Comparison of ENCODE assay signal across 2 cellular contexts in the genomic region with DNA sequence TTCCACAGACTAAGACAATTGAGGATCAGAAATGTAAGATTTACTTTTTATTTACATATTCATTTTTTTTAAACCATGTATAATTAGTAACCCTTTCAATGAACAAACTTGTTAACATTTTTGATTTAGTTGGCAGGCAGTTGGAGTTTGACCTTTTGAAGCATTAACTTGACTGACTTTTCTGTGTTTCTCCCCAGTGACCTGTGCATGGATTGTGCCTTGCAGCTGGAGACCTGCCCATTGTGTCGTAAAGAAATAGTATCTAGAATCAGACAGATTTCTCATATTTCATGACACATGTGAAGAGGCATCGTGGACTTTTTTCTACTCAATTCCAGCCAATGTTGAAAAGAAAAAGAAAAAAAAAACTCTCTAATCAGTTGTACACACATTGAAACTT.
TF ChIP-seq lines count a peak whose summit lies in the region.

No MANE protein-coding gene starts in this region.

TF ChIP-seq in GM12878, 131 proteins besides CTCF, POLR2A, EP300 and RAD21:
- TF ChIP-seq MYB (IDR thresholded peaks at IDR 0.05; ENCODE audit: borderline replicate concordance, low read depth, low read length) (no peak), IKZF2 (IDR thresholded peaks at IDR 0.05) (no peak), BCL11A (IDR thresholded peaks at IDR 0.05; ENCODE audit: low read depth, low read length) (no peak), ZSCAN29 (IDR thresholded peaks at IDR 0.05) (no peak), RELA (IDR thresholded peaks at IDR 0.05; ENCODE audit: borderline replicate concordance, partially characterized antibody) (no peak), RCOR1 (conservative IDR thresholded peaks at IDR 0.05; ENCODE audit: low read depth, low read length) (no peak)
- TF ChIP-seq, protein P1, sequence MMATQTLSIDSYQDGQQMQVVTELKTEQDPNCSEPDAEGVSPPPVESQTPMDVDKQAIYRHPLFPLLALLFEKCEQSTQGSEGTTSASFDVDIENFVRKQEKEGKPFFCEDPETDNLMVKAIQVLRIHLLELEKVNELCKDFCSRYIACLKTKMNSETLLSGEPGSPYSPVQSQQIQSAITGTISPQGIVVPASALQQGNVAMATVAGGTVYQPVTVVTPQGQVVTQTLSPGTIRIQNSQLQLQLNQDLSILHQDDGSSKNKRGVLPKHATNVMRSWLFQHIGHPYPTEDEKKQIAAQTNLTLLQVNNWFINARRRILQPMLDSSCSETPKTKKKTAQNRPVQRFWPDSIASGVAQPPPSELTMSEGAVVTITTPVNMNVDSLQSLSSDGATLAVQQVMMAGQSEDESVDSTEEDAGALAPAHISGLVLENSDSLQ (IDR thresholded peaks at IDR 0.05): no peak

TF ChIP-seq in WTC11, 78 proteins besides CTCF, POLR2A, EP300 and RAD21:
- TF ChIP-seq IRF2 (CRISPR knock-in tag; IDR thresholded peaks at IDR 0.05; ENCODE audit: borderline replicate concordance, low read depth): no peak
- TF ChIP-seq, protein P2, sequence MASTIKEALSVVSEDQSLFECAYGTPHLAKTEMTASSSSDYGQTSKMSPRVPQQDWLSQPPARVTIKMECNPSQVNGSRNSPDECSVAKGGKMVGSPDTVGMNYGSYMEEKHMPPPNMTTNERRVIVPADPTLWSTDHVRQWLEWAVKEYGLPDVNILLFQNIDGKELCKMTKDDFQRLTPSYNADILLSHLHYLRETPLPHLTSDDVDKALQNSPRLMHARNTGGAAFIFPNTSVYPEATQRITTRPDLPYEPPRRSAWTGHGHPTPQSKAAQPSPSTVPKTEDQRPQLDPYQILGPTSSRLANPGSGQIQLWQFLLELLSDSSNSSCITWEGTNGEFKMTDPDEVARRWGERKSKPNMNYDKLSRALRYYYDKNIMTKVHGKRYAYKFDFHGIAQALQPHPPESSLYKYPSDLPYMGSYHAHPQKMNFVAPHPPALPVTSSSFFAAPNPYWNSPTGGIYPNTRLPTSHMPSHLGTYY (CRISPR knock-in tag; IDR thresholded peaks at IDR 0.05): no peak
- TF ChIP-seq ELF4 (CRISPR knock-in tag; IDR thresholded peaks at IDR 0.05; ENCODE audit: low read depth): no peak
- TF ChIP-seq, protein P3, sequence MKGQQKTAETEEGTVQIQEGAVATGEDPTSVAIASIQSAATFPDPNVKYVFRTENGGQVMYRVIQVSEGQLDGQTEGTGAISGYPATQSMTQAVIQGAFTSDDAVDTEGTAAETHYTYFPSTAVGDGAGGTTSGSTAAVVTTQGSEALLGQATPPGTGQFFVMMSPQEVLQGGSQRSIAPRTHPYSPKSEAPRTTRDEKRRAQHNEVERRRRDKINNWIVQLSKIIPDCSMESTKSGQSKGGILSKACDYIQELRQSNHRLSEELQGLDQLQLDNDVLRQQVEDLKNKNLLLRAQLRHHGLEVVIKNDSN (CRISPR knock-in tag; IDR thresholded peaks at IDR 0.05): no peak
- TF ChIP-seq, protein P4, sequence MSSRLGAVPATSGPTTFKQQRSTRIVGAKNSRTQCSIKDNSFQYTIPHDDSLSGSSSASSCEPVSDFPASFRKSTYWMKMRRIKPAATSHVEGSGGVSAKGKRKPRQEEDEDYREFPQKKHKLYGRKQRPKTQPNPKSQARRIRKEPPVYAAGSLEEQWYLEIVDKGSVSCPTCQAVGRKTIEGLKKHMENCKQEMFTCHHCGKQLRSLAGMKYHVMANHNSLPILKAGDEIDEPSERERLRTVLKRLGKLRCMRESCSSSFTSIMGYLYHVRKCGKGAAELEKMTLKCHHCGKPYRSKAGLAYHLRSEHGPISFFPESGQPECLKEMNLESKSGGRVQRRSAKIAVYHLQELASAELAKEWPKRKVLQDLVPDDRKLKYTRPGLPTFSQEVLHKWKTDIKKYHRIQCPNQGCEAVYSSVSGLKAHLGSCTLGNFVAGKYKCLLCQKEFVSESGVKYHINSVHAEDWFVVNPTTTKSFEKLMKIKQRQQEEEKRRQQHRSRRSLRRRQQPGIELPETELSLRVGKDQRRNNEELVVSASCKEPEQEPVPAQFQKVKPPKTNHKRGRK (CRISPR knock-in tag; IDR thresholded peaks at IDR 0.05; ENCODE audit: borderline replicate concordance): no peak
- TF ChIP-seq ZNF396 (CRISPR knock-in tag; IDR thresholded peaks at IDR 0.05; ENCODE audit: borderline replicate concordance): no peak
- TF ChIP-seq, protein P5, sequence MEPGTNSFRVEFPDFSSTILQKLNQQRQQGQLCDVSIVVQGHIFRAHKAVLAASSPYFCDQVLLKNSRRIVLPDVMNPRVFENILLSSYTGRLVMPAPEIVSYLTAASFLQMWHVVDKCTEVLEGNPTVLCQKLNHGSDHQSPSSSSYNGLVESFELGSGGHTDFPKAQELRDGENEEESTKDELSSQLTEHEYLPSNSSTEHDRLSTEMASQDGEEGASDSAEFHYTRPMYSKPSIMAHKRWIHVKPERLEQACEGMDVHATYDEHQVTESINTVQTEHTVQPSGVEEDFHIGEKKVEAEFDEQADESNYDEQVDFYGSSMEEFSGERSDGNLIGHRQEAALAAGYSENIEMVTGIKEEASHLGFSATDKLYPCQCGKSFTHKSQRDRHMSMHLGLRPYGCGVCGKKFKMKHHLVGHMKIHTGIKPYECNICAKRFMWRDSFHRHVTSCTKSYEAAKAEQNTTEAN (CRISPR knock-in tag; IDR thresholded peaks at IDR 0.05): no peak
- TF ChIP-seq NFE2L1 (CRISPR knock-in tag; IDR thresholded peaks at IDR 0.05): no peak
- no peak for TF ChIP-seq FOXK1 (CRISPR knock-in tag; IDR thresholded peaks at IDR 0.05)
- no peak for TF ChIP-seq TCF7 (CRISPR knock-in tag; IDR thresholded peaks at IDR 0.05; ENCODE audit: low read depth)
